ENCODE assay signal across 11 cellular contexts in genomic region chr7:4748267-4748666, GRCh38. TPM values are rescaled to one million over a fixed set of nuclear protein-coding genes. Genes with fewer than 3 reads are reported as not detected.
DNase-seq lines count a peak whose midpoint lies in the region; ATAC-seq, FAIRE-seq and TF ChIP-seq lines count a peak whose summit lies in the region.
"Had no signal": no experiment of that assay in that cellular context is flagged by ENCODE, and none has a peak within 500 bp of the region (broad histone marks: within the 10 kb centered on the region; RNA-seq: fewer than 3 reads in every experiment).

No MANE protein-coding gene starts in this region.

- peaks cover 14% of the 10 kb centered on the region for H3K36me3 Mint-ChIP-seq in CD4-positive, CD25-positive, alpha-beta regulatory T cell
- peaks cover 25% of the 10 kb centered on the region for H3K36me3 Mint-ChIP-seq in effector memory CD8-positive, alpha-beta T cell (ENCODE audit: insufficient read depth)
- peaks cover 21% of the 10 kb centered on the region for H3K36me3 Mint-ChIP-seq in osteocyte (ENCODE audit: unreplicated experiment)

- peaks cover 44% of the 10 kb centered on the region for H3K4me1 ChIP-seq in CD4-positive, CD25-positive, alpha-beta regulatory T cell (ENCODE audit: control insufficient read depth, insufficient read depth, low read length, poor library complexity, severe bottlenecking)

- peak overlapping the region; percentile 50 for H3K27ac ChIP-seq in CD4-positive, CD25-positive, alpha-beta regulatory T cell (ENCODE audit: insufficient read depth, low read length, poor library complexity, severe bottlenecking)

- H3K9me3 Mint-ChIP-seq in CD4-positive, CD25-positive, alpha-beta regulatory T cell, result no peaks in the 10 kb centered on the region
- H3K9me3 Mint-ChIP-seq in effector memory CD8-positive, alpha-beta T cell, result no peaks in the 10 kb centered on the region
- H3K9me3 Mint-ChIP-seq in osteocyte (ENCODE audit: unreplicated experiment), result no peaks in the 10 kb centered on the region

- no peak for DNase-seq in CD4-positive, CD25-positive, alpha-beta regulatory T cell
- DNase-seq in RCC 7860 (ENCODE audit: low spot score) (peak; percentile 76), osteocyte (ENCODE audit: extremely low spot score, unreplicated experiment) (no peak), NCI-H1930 (lab: John Stamatoyannopoulos, UW) (no peak), NCI-H345 treated with DMSO at 0.1 percent for 48 hours (lab: John Stamatoyannopoulos, UW; ENCODE audit: unreplicated experiment) (no peak)
- DNase-seq in effector memory CD8-positive, alpha-beta T cell, result no peak
- DNase-seq: DMS 273 treated with DMSO at 0.1 percent for 48 hours, NCI-H1092 treated with DMSO at 0.1 percent for 48 hours had no signal

- H3K36me3 ChIP-seq in CD4-positive, CD25-positive, alpha-beta regulatory T cell (ENCODE audit: control insufficient read depth, insufficient read depth, low read length), result no peaks in the 10 kb centered on the region

- H3K4me3 Mint-ChIP-seq in CD4-positive, CD25-positive, alpha-beta regulatory T cell, result peak overlapping the region; percentile 56 to 82 (median 71)
- peak overlapping the region; percentile 61 to 63 for H3K4me3 Mint-ChIP-seq in effector memory CD8-positive, alpha-beta T cell
- H3K4me3 Mint-ChIP-seq in osteocyte (ENCODE audit: unreplicated experiment), result no peak overlapping the region

- TF ChIP-seq CTCF in osteocyte (IDR thresholded peaks at IDR 0.05), result no peak

- no peaks in the 10 kb centered on the region for H3K27me3 Mint-ChIP-seq in CD4-positive, CD25-positive, alpha-beta regulatory T cell
- no peaks in the 10 kb centered on the region for H3K27me3 Mint-ChIP-seq in effector memory CD8-positive, alpha-beta T cell
- H3K27me3 Mint-ChIP-seq in osteocyte (ENCODE audit: unreplicated experiment), result no peaks in the 10 kb centered on the region

- no peak overlapping the region for H3K4me3 ChIP-seq in CD4-positive, CD25-positive, alpha-beta regulatory T cell (ENCODE audit: low read depth, low read length)

- FAIRE-seq in RCC 7860 (lab: Jason Lieb, UNC), result no peak
- FAIRE-seq: H1 had no signal

- peak overlapping the region; percentile 82 to 94 (median 91) for H3K27ac Mint-ChIP-seq in CD4-positive, CD25-positive, alpha-beta regulatory T cell
- H3K27ac Mint-ChIP-seq in effector memory CD8-positive, alpha-beta T cell, result peak overlapping the region; percentile 93 to 96
- H3K27ac Mint-ChIP-seq in osteocyte (ENCODE audit: unreplicated experiment), result peak overlapping the region; percentile 98

- no peaks in the 10 kb centered on the region for H3K27me3 ChIP-seq in CD4-positive, CD25-positive, alpha-beta regulatory T cell (ENCODE audit: control insufficient read depth, insufficient read depth, low read length)

- peaks cover 23 to 65% (median 41%) of the 10 kb centered on the region in 4 donors for H3K4me1 Mint-ChIP-seq in CD4-positive, CD25-positive, alpha-beta regulatory T cell
- peaks cover 37 to 57% of the 10 kb centered on the region in 2 donors for H3K4me1 Mint-ChIP-seq in effector memory CD8-positive, alpha-beta T cell (ENCODE audit: low read depth in 2 of 2)
- H3K4me1 Mint-ChIP-seq in osteocyte (ENCODE audit: unreplicated experiment), result peaks cover 51% of the 10 kb centered on the region

- no peak for ATAC-seq in CD4-positive, CD25-positive, alpha-beta regulatory T cell (ENCODE audit: low read depth in 2 of 2)
- no peak for ATAC-seq in effector memory CD8-positive, alpha-beta T cell (replicated peaks)
- ATAC-seq in HG02852 (IDR thresholded peaks at IDR 0.05; ENCODE audit: unreplicated experiment) (no peak), HG03025 (IDR thresholded peaks at IDR 0.05; ENCODE audit: low FRiP score, unreplicated experiment) (no peak)

- no peaks in the 10 kb centered on the region for H3K9me3 ChIP-seq in CD4-positive, CD25-positive, alpha-beta regulatory T cell (ENCODE audit: control insufficient read depth in 2 of 2, low read length in 2 of 2)

RNA-seq across cellular contexts. Expression of gene AP5Z1, which starts 27.2 kb away (rescaled TPM):
- total RNA-seq in CD4-positive, CD25-positive, alpha-beta regulatory T cell, result 130 TPM
- polyA plus RNA-seq in CD4-positive, CD25-positive, alpha-beta regulatory T cell, result 10 to 100 TPM; 36.3 to 51.9 (median 44.7) TPM
- total RNA-seq in osteocyte, result 50.2 and 55.0 TPM in 2 replicates
